16 cellular contexts compared by ENCODE assay signal in the genomic region with DNA sequence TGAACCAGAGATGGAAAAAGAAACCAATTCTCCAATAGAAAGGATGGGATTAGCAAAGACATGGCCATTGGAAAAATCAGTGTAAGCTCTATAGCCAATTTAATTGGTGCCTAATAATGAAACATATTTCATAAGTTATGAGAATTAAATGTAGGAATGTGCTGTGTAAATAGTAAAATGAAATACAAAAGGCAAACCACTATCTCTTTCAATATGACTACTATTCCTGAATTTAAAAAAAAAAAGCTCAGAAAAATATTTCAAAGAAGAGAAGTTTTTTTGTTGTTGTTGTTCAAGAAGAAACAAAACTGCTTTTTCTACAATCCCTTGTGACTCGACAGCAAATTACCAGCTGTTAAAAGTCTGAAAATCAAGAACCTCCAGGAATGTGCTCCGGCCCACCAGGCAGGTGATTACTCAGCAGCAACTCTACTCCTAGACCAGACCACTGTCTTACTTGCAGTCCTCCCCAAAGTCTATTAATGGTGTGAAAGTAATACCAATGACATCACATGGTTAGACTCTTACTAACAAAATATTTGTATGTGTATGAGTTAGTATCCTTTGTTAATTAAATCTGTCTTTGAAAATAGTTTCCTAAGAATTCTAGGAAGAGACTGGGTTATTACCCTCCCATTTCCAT.
DNase-seq lines count a peak whose midpoint lies in the region; ATAC-seq and TF ChIP-seq lines count a peak whose summit lies in the region.
"Had no signal": no experiment of that assay in that cellular context is flagged by ENCODE, and none has a peak within 500 bp of the region (broad histone marks: within the 10 kb centered on the region; RNA-seq: fewer than 3 reads in every experiment).

No MANE protein-coding gene starts in this region.

- TF ChIP-seq CTCF in GM06990 (IDR thresholded peaks at IDR 0.05; ENCODE audit: insufficient read depth, low read length, poor library complexity, severe bottlenecking): no peak

- no peaks in the 10 kb centered on the region for H3K27me3 ChIP-seq in GM06990 (replicated peaks; ENCODE audit: control insufficient read depth, insufficient read depth, low read length)
- H3K27me3 ChIP-seq: heart right ventricle, MG63, upper lobe of left lung had no signal

- peak; percentile 30 for DNase-seq in GM06990 (ENCODE audit: extremely low read depth, insufficient read length)
- no peak for DNase-seq in stimulated activated CD4-positive, alpha-beta T cell treated with anti-CD3 and anti-CD28 coated beads, Interleukin-12 subunit alpha, Interleukin-12 subunit beta, amount 100 ng/mL, for 4 hours
- no peak for DNase-seq in nucleus accumbens (lab: John Stamatoyannopoulos, UW)
- DNase-seq: activated CD4-positive, alpha-beta T cell treated with anti-CD3 and anti-CD28 coated beads, Interleukin-2, amount 10 ng/mL, durations not matched to agents 7 days and 5 days; activated effector memory CD4-positive, alpha-beta T cell treated with anti-CD3 and anti-CD28 coated beads, Interleukin-2, amount 50 U/mL, for 16 hours; heart right ventricle; left ventricle myocardium inferior; MG63; upper lobe of left lung had no signal

- no peaks in the 10 kb centered on the region for H3K36me3 ChIP-seq in GM06990 (ENCODE audit: control insufficient read depth, insufficient read depth, low read length)
- H3K36me3 ChIP-seq: heart right ventricle, left ventricle myocardium inferior, MG63, upper lobe of left lung had no signal

- ATAC-seq in GM19324 (IDR thresholded peaks at IDR 0.05; ENCODE audit: low FRiP score, unreplicated experiment): peak; percentile 64
- ATAC-seq in HG02798 (IDR thresholded peaks at IDR 0.05; ENCODE audit: poor library complexity, unreplicated experiment): peak; percentile 86
- ATAC-seq in HG03565 (IDR thresholded peaks at IDR 0.05; ENCODE audit: unreplicated experiment): peak; percentile 94
- ATAC-seq in GM18907 (IDR thresholded peaks at IDR 0.05; ENCODE audit: unreplicated experiment): no peak
- no peak for ATAC-seq in HG02970 (IDR thresholded peaks at IDR 0.05; ENCODE audit: low FRiP score, unreplicated experiment)
- ATAC-seq: GM23338, Panc1 had no signal

- H3K4me3 ChIP-seq in GM06990 (replicated peaks; ENCODE audit: low read depth, low read length): no peak overlapping the region
- H3K4me3 ChIP-seq: GM23338, heart right ventricle, left ventricle myocardium inferior, MG63, upper lobe of left lung had no signal

Comparison
In these comparisons a context has a peak if more than half of its experiments do, and no peak if none do; other contexts are left out.
1. ATAC-seq: peak in GM19324 (single experiment), HG02798 (single experiment) and HG03565 (single experiment); none in GM18907 (single experiment) and HG02970 (single experiment).